In genomic region chr2:109466674-109467575, GRCh38 we compare ENCODE assay signal across 13 cellular contexts.
DNase-seq lines count a peak whose midpoint lies in the region; ATAC-seq and TF ChIP-seq lines count a peak whose summit lies in the region.
"Had no signal": no experiment of that assay in that cellular context is flagged by ENCODE, and none has a peak within 500 bp of the region (broad histone marks: within the 10 kb centered on the region; RNA-seq: fewer than 3 reads in every experiment).

No MANE protein-coding gene starts in this region.

- H3K9me3 Mint-ChIP-seq in CD4-positive, alpha-beta T cell, result no peaks in the 10 kb centered on the region
- H3K9me3 Mint-ChIP-seq: stimulated activated naive CD8-positive, alpha-beta T cell treated with anti-CD3 and anti-CD28 coated beads, Interleukin-15, amount 100 ng/mL, for 72 hours had no signal

- POLR2A ChIA-PET in CD4-positive, alpha-beta T cell (lab: Charles Lee), result no interaction called here

- no peaks in the 10 kb centered on the region for H4K20me1 ChIP-seq in GM23248 (ENCODE audit: insufficient read depth)

- no peaks in the 10 kb centered on the region for H3K9me2 ChIP-seq in GM23248 (ENCODE audit: insufficient read depth)

- peaks cover 5% of the 10 kb centered on the region; the same call in 1 of the 2 replicates for H3F3A ChIP-seq in GM23248 (ENCODE audit: insufficient read depth)

- no peak for TF ChIP-seq EP300 in sigmoid colon (IDR thresholded peaks at IDR 0.05)

- no peak for TF ChIP-seq POLR2A in heart left ventricle (IDR thresholded peaks at IDR 0.05)
- no peak for TF ChIP-seq POLR2A in sigmoid colon (IDR thresholded peaks at IDR 0.05)

- DNase-seq in GM23248 (peak; percentile 81), amniotic stem cell (lab: John Stamatoyannopoulos, UW) (peak; percentile 51), heart left ventricle (no peak), sigmoid colon (peak; percentile 19), MV-4-11 (lab: John Stamatoyannopoulos, UW) (no peak)
- no peak for DNase-seq in activated CD8-positive, alpha-beta memory T cell treated with anti-CD3 and anti-CD28 coated beads, Interleukin-2, amount 50 U/mL, for 48 hours
- no peak for DNase-seq in CD4-positive, alpha-beta T cell
- DNase-seq: effector CD8-positive, alpha-beta T cell; KBM-7; stimulated activated CD4-positive, alpha-beta T cell treated with anti-CD3 and anti-CD28 coated beads, Interleukin-12 subunit alpha, Interleukin-12 subunit beta, amount 100 ng/mL, for 4 hours; stimulated activated naive CD8-positive, alpha-beta T cell treated with anti-CD3 and anti-CD28 coated beads, Interleukin-15, amount 100 ng/mL, for 72 hours had no signal

- H3K4me3 ChIP-seq in GM23248 (no peak overlapping the region), heart left ventricle (no peak overlapping the region), sigmoid colon (no peak overlapping the region)
- H3K4me3 ChIP-seq: left lung had no signal

- intact Hi-C loops in heart left ventricle (cut with DNase I) (no loop called here), sigmoid colon (cut with DNase I) (no loop called here)
- intact Hi-C loops in CD4-positive, alpha-beta T cell (cut with DNase I, micrococcal nuclease), result loop anchor here in 1 of 2 experiments (1.0 kb wide), 1 partner anchor 19 kb away; no protein-coding TSS in a partner anchor

- H3K36me3 ChIP-seq in GM23248 (ENCODE audit: low read depth), result no peaks in the 10 kb centered on the region
- H3K36me3 ChIP-seq in heart left ventricle, result no peaks in the 10 kb centered on the region
- no peaks in the 10 kb centered on the region for H3K36me3 ChIP-seq in sigmoid colon
- H3K36me3 ChIP-seq: left lung had no signal

- peak overlapping the region; percentile 28 for H3K4me2 ChIP-seq in GM23248 (ENCODE audit: unreplicated experiment)

- H3K27me3 ChIP-seq in GM23248 (replicated peaks; ENCODE audit: insufficient read depth), result no peaks in the 10 kb centered on the region
- H3K27me3 ChIP-seq in heart left ventricle, result no peaks in the 10 kb centered on the region
- H3K27me3 ChIP-seq in sigmoid colon, result no peaks in the 10 kb centered on the region
- H3K27me3 ChIP-seq in CD4-positive, alpha-beta T cell (ENCODE audit: control insufficient read depth, insufficient read depth, low read length), result no peaks in the 10 kb centered on the region
- H3K27me3 ChIP-seq: left lung had no signal

- 66 to 68% methylated on average over 8 of the region's 8 CpGs for WGBS in GM23248 (ENCODE audit: low coverage in 1 of 2, low lambda C conversion rate in 2 of 2, missing lambda C conversion rate in 2 of 2), 2 experiments
- WGBS in heart left ventricle, 4 donors, result 78 to 84% (median 80%) methylated on average over 8 of the region's 8 CpGs
- WGBS in sigmoid colon, 2 donors, result 88 to 91% methylated on average over 8 of the region's 8 CpGs

- H3K4me1 Mint-ChIP-seq in CD4-positive, alpha-beta T cell (ENCODE audit: low read depth), result no peaks in the 10 kb centered on the region

- peaks cover 5% of the 10 kb centered on the region for H3K36me3 Mint-ChIP-seq in CD4-positive, alpha-beta T cell (ENCODE audit: low read depth)

- CTCF ChIA-PET in CD4-positive, alpha-beta T cell (lab: Charles Lee), result no interaction called here

- H2AFZ ChIP-seq in GM23248, result no peak overlapping the region

- peak overlapping the region; percentile 21; the same call in 1 of the 2 replicates for H3K27ac ChIP-seq in GM23248
- H3K27ac ChIP-seq in heart left ventricle, result peak overlapping the region in 2 of 12 donors; percentile 13 to 14
- H3K27ac ChIP-seq in sigmoid colon, result no peak overlapping the region
- no peak overlapping the region for H3K27ac ChIP-seq in CD4-positive, alpha-beta T cell (ENCODE audit: low read depth, low read length)
- H3K27ac ChIP-seq: left lung had no signal

- in situ Hi-C loops in GM23248 (cut with MboI), result no loop called here

- no peaks in the 10 kb centered on the region for H3K79me2 ChIP-seq in GM23248 (ENCODE audit: insufficient read depth)

- H3K4me3 Mint-ChIP-seq in CD4-positive, alpha-beta T cell, result no peak overlapping the region
- H3K4me3 Mint-ChIP-seq: stimulated activated naive CD8-positive, alpha-beta T cell treated with anti-CD3 and anti-CD28 coated beads, Interleukin-15, amount 100 ng/mL, for 72 hours had no signal

- H3K27ac Mint-ChIP-seq in CD4-positive, alpha-beta T cell, result no peak overlapping the region

- H3K4me1 ChIP-seq in GM23248 (ENCODE audit: insufficient read depth), result peaks cover 22% of the 10 kb centered on the region
- H3K4me1 ChIP-seq in heart left ventricle, result peaks cover 0 to 29% (median 6%) of the 10 kb centered on the region in 12 donors
- H3K4me1 ChIP-seq in sigmoid colon, result peaks cover 0 to 8% (median 7%) of the 10 kb centered on the region in 4 donors
- H3K4me1 ChIP-seq: left lung had no signal

- TF ChIP-seq CTCF in heart left ventricle (IDR thresholded peaks at IDR 0.05) (no peak), sigmoid colon (IDR thresholded peaks at IDR 0.05) (no peak)
- TF ChIP-seq CTCF in CD4-positive, alpha-beta T cell (IDR thresholded peaks at IDR 0.05), result no peak

- H3K9ac ChIP-seq in GM23248, result no peak overlapping the region

- ATAC-seq in heart left ventricle (peak in 3 of 4 donors; percentile 28 to 53 (median 37)), HG03095 (IDR thresholded peaks at IDR 0.05; ENCODE audit: unreplicated experiment) (no peak)
- ATAC-seq in CD4-positive, alpha-beta T cell (ENCODE audit: poor library complexity), result no peak
- ATAC-seq: left lung; stimulated activated naive CD8-positive, alpha-beta T cell treated with anti-CD3 and anti-CD28 coated beads, Interleukin-15, amount 100 ng/mL, for 72 hours had no signal

- H3K9me3 ChIP-seq in GM23248 (ENCODE audit: low read depth) (no peaks in the 10 kb centered on the region), heart left ventricle (no peaks in the 10 kb centered on the region), sigmoid colon (no peaks in the 10 kb centered on the region)
- no peaks in the 10 kb centered on the region for H3K9me3 ChIP-seq in CD4-positive, alpha-beta T cell (ENCODE audit: control insufficient read depth, low read length)
- H3K9me3 ChIP-seq: left lung had no signal

- H3K27me3 Mint-ChIP-seq in CD4-positive, alpha-beta T cell, result no peaks in the 10 kb centered on the region
- H3K27me3 Mint-ChIP-seq: stimulated activated naive CD8-positive, alpha-beta T cell treated with anti-CD3 and anti-CD28 coated beads, Interleukin-15, amount 100 ng/mL, for 72 hours had no signal

Comparison
In these comparisons a context has a peak if more than half of its experiments do, and no peak if none do; other contexts are left out.
1. DNase-seq: peak in GM23248 (single experiment), amniotic stem cell (single experiment) and sigmoid colon (single experiment); none in heart left ventricle (0 of 5), MV-4-11 (single experiment), activated CD8-positive, alpha-beta memory T cell treated with anti-CD3 and anti-CD28 coated beads, Interleukin-2, amount 50 U/mL, for 48 hours (single experiment) and CD4-positive, alpha-beta T cell (0 of 10).
2. ATAC-seq: peak in heart left ventricle (3 of 4); none in HG03095 (single experiment) and CD4-positive, alpha-beta T cell (single experiment).